16 cellular contexts compared by ENCODE assay signal in genomic region chr7:67348171-67348570, GRCh38.
A peak's percentile ranks its signal among the peaks of the same experiment; 100 is the strongest.
DNase-seq lines count a peak whose midpoint lies in the region; ATAC-seq and TF ChIP-seq lines count a peak whose summit lies in the region.
"Had no signal": no experiment of that assay in that cellular context is flagged by ENCODE, and none has a peak within 500 bp of the region (broad histone marks: within the 10 kb centered on the region; RNA-seq: fewer than 3 reads in every experiment).

No MANE protein-coding gene starts in this region.

- TF ChIP-seq EP300 in esophagus muscularis mucosa (IDR thresholded peaks at IDR 0.05) = no peak

- H3K27me3 Mint-ChIP-seq in osteocyte (ENCODE audit: unreplicated experiment) = no peaks in the 10 kb centered on the region
- no peaks in the 10 kb centered on the region for H3K27me3 Mint-ChIP-seq in type B pancreatic cell
- H3K27me3 Mint-ChIP-seq in naive thymus-derived CD8-positive, alpha-beta T cell = no peaks in the 10 kb centered on the region
- peaks cover 3% of the 10 kb centered on the region for H3K27me3 Mint-ChIP-seq in endothelial cell (ENCODE audit: unreplicated experiment)
- no peaks in the 10 kb centered on the region for H3K27me3 Mint-ChIP-seq in activated CD8-positive, alpha-beta memory T cell treated with anti-CD3 and anti-CD28 coated beads, Interleukin-2, amount 10 ng/mL, durations not matched to agents 7 days and 5 days
- H3K27me3 Mint-ChIP-seq: B cell had no signal

- H3K4me3 ChIP-seq in colonic mucosa (no peak overlapping the region), esophagus muscularis mucosa (no peak overlapping the region), right cardiac atrium (ENCODE audit: low read length) (no peak overlapping the region)
- H3K4me3 ChIP-seq: BLaER1 treated with 17β-estradiol and CSF1 and Interleukin-3, amounts not matched to agents 10 nM and 100 nM had no signal

- H3K9me3 Mint-ChIP-seq in osteocyte (ENCODE audit: unreplicated experiment) = no peaks in the 10 kb centered on the region
- no peaks in the 10 kb centered on the region for H3K9me3 Mint-ChIP-seq in type B pancreatic cell
- H3K9me3 Mint-ChIP-seq in naive thymus-derived CD8-positive, alpha-beta T cell = peaks cover 0 to 6% (median 0%) of the 10 kb centered on the region in 9 donors
- H3K9me3 Mint-ChIP-seq in endothelial cell (ENCODE audit: unreplicated experiment) = no peaks in the 10 kb centered on the region
- no peaks in the 10 kb centered on the region for H3K9me3 Mint-ChIP-seq in activated CD8-positive, alpha-beta memory T cell treated with anti-CD3 and anti-CD28 coated beads, Interleukin-2, amount 10 ng/mL, durations not matched to agents 7 days and 5 days (ENCODE audit: low read depth)
- H3K9me3 Mint-ChIP-seq: CD8-positive, alpha-beta T cell had no signal

- intact Hi-C loops in colonic mucosa (cut with DNase I) (no loop called here), esophagus muscularis mucosa (cut with DNase I) (no loop called here), right cardiac atrium (cut with DNase I) (no loop called here)

- peaks cover 3% of the 10 kb centered on the region for H3K36me3 Mint-ChIP-seq in osteocyte (ENCODE audit: unreplicated experiment)
- H3K36me3 Mint-ChIP-seq in type B pancreatic cell = peaks cover under 1% of the 10 kb centered on the region
- H3K36me3 Mint-ChIP-seq in naive thymus-derived CD8-positive, alpha-beta T cell = peaks cover 13 to 37% (median 26%) of the 10 kb centered on the region in 3 donors
- peaks cover 21% of the 10 kb centered on the region for H3K36me3 Mint-ChIP-seq in endothelial cell (ENCODE audit: low read depth, unreplicated experiment)
- H3K36me3 Mint-ChIP-seq in activated CD8-positive, alpha-beta memory T cell treated with anti-CD3 and anti-CD28 coated beads, Interleukin-2, amount 10 ng/mL, durations not matched to agents 7 days and 5 days = peaks cover 20% of the 10 kb centered on the region

- H3K27ac ChIP-seq in colonic mucosa (no peak overlapping the region), esophagus muscularis mucosa (replicated peaks in 1 of 4) (no peak overlapping the region), right cardiac atrium (ENCODE audit: low read length) (no peak overlapping the region)
- H3K27ac ChIP-seq: BLaER1 treated with 17β-estradiol and CSF1 and Interleukin-3, amounts not matched to agents 10 nM and 100 nM had no signal

- no peaks in the 10 kb centered on the region for H3K36me3 ChIP-seq in colonic mucosa
- peaks cover 0 to 13% (median 7%) of the 10 kb centered on the region in 4 donors for H3K36me3 ChIP-seq in esophagus muscularis mucosa

- H3K4me3 Mint-ChIP-seq in osteocyte (ENCODE audit: unreplicated experiment) (no peak overlapping the region), type B pancreatic cell (no peak overlapping the region), endothelial cell (ENCODE audit: unreplicated experiment) (no peak overlapping the region)
- no peak overlapping the region for H3K4me3 Mint-ChIP-seq in naive thymus-derived CD8-positive, alpha-beta T cell
- H3K4me3 Mint-ChIP-seq in activated CD8-positive, alpha-beta memory T cell treated with anti-CD3 and anti-CD28 coated beads, Interleukin-2, amount 10 ng/mL, durations not matched to agents 7 days and 5 days = no peak overlapping the region
- H3K4me3 Mint-ChIP-seq: B cell; CD8-positive, alpha-beta T cell; H9 had no signal

- no peaks in the 10 kb centered on the region for H3K4me1 ChIP-seq in colonic mucosa
- H3K4me1 ChIP-seq in esophagus muscularis mucosa = no peaks in the 10 kb centered on the region
- no peaks in the 10 kb centered on the region for H3K4me1 ChIP-seq in right cardiac atrium (ENCODE audit: control insufficient read depth, insufficient read depth, low read length)

- ATAC-seq in naive thymus-derived CD8-positive, alpha-beta T cell = no peak
- ATAC-seq in right cardiac atrium = no peak
- no peak for ATAC-seq in activated CD8-positive, alpha-beta memory T cell treated with anti-CD3 and anti-CD28 coated beads, Interleukin-2, amount 10 ng/mL, durations not matched to agents 7 days and 5 days
- ATAC-seq: CD8-positive, alpha-beta T cell had no signal

- POLR2A ChIA-PET in naive thymus-derived CD8-positive, alpha-beta T cell (lab: Charles Lee) = no interaction called here

- no peak overlapping the region for H3K27ac Mint-ChIP-seq in osteocyte (ENCODE audit: unreplicated experiment)
- no peak overlapping the region for H3K27ac Mint-ChIP-seq in type B pancreatic cell
- H3K27ac Mint-ChIP-seq in naive thymus-derived CD8-positive, alpha-beta T cell = no peak overlapping the region
- no peak overlapping the region for H3K27ac Mint-ChIP-seq in endothelial cell (ENCODE audit: unreplicated experiment)
- H3K27ac Mint-ChIP-seq in activated CD8-positive, alpha-beta memory T cell treated with anti-CD3 and anti-CD28 coated beads, Interleukin-2, amount 10 ng/mL, durations not matched to agents 7 days and 5 days = no peak overlapping the region
- H3K27ac Mint-ChIP-seq: B cell; CD8-positive, alpha-beta T cell; H9 had no signal

- CTCF ChIA-PET in activated CD8-positive, alpha-beta memory T cell treated with anti-CD3 and anti-CD28 coated beads, Interleukin-2, amount 10 ng/mL, durations not matched to agents 7 days and 5 days (lab: Charles Lee) = no interaction called here

- H3K4me1 Mint-ChIP-seq in osteocyte (ENCODE audit: unreplicated experiment) (no peaks in the 10 kb centered on the region), type B pancreatic cell (ENCODE audit: unreplicated experiment) (no peaks in the 10 kb centered on the region), endothelial cell (ENCODE audit: unreplicated experiment) (no peaks in the 10 kb centered on the region)
- peaks cover 0 to 5% (median 0%) of the 10 kb centered on the region in 4 donors for H3K4me1 Mint-ChIP-seq in naive thymus-derived CD8-positive, alpha-beta T cell
- H3K4me1 Mint-ChIP-seq in activated CD8-positive, alpha-beta memory T cell treated with anti-CD3 and anti-CD28 coated beads, Interleukin-2, amount 10 ng/mL, durations not matched to agents 7 days and 5 days = no peaks in the 10 kb centered on the region
- H3K4me1 Mint-ChIP-seq: B cell had no signal

- H3K9ac ChIP-seq in colonic mucosa (ENCODE audit: low read depth in 2 of 2, low read length in 2 of 2) = no peak overlapping the region
- H3K9ac ChIP-seq: BLaER1 treated with 17β-estradiol and CSF1 and Interleukin-3, amounts not matched to agents 10 nM and 100 nM had no signal

- 95% methylated on average over 7 of the region's 7 CpGs for WGBS in esophagus muscularis mucosa
- WGBS in right cardiac atrium = 89% methylated on average over 7 of the region's 7 CpGs

- H3K9me3 ChIP-seq in colonic mucosa (no peaks in the 10 kb centered on the region), esophagus muscularis mucosa (peaks cover 0 to 7% (median 1%) of the 10 kb centered on the region in 4 donors), right cardiac atrium (ENCODE audit: control insufficient read depth, low read length) (no peaks in the 10 kb centered on the region)

- no peak for TF ChIP-seq CTCF in colonic mucosa (IDR thresholded peaks at IDR 0.05)
- no peak for TF ChIP-seq CTCF in esophagus muscularis mucosa (IDR thresholded peaks at IDR 0.05)
- no peak for TF ChIP-seq CTCF in osteocyte (IDR thresholded peaks at IDR 0.05)
- TF ChIP-seq CTCF in type B pancreatic cell (conservative IDR thresholded peaks at IDR 0.05) = no peak
- no peak for TF ChIP-seq CTCF in endothelial cell (IDR thresholded peaks at IDR 0.05; ENCODE audit: unreplicated experiment)

- no peaks in the 10 kb centered on the region for H3K27me3 ChIP-seq in colonic mucosa
- H3K27me3 ChIP-seq in esophagus muscularis mucosa = no peaks in the 10 kb centered on the region
- H3K27me3 ChIP-seq in right cardiac atrium (ENCODE audit: control insufficient read depth, insufficient read depth) = no peaks in the 10 kb centered on the region
- H3K27me3 ChIP-seq: BLaER1 treated with 17β-estradiol and CSF1 and Interleukin-3, amounts not matched to agents 10 nM and 100 nM had no signal

- DNase-seq in colonic mucosa = peak; percentile 9
- DNase-seq in esophagus muscularis mucosa (ENCODE audit: extremely low spot score) = peak; percentile 26
- peak; percentile 57 for DNase-seq in osteocyte (ENCODE audit: extremely low spot score, unreplicated experiment)
- DNase-seq in type B pancreatic cell (ENCODE audit: extremely low spot score, unreplicated experiment) = peak; percentile 39
- DNase-seq in naive thymus-derived CD8-positive, alpha-beta T cell = no peak
- DNase-seq in endothelial cell (ENCODE audit: low spot score) = no peak
- DNase-seq in right cardiac atrium = no peak
- DNase-seq in activated CD8-positive, alpha-beta memory T cell treated with anti-CD3 and anti-CD28 coated beads, Interleukin-2, amount 10 ng/mL, durations not matched to agents 7 days and 5 days = no peak
- DNase-seq: Calu3; CD8-positive, alpha-beta T cell; DMS79 treated with DMSO at 0.1 percent for 48 hours; GF-D8; GOT3; H9 had no signal

- TF ChIP-seq POLR2A in esophagus muscularis mucosa (IDR thresholded peaks at IDR 0.05; ENCODE audit: low read depth) = no peak

Comparison
In these comparisons a context has a peak if more than half of its experiments do, and no peak if none do; other contexts are left out.
1. DNase-seq: peak in colonic mucosa (single experiment), esophagus muscularis mucosa (single experiment), osteocyte (single experiment) and type B pancreatic cell (single experiment); none in naive thymus-derived CD8-positive, alpha-beta T cell (0 of 10), endothelial cell (single experiment), right cardiac atrium (0 of 3) and activated CD8-positive, alpha-beta memory T cell treated with anti-CD3 and anti-CD28 coated beads, Interleukin-2, amount 10 ng/mL, durations not matched to agents 7 days and 5 days (single experiment).